ENCODE assay signal across 11 cellular contexts in the genomic region with DNA sequence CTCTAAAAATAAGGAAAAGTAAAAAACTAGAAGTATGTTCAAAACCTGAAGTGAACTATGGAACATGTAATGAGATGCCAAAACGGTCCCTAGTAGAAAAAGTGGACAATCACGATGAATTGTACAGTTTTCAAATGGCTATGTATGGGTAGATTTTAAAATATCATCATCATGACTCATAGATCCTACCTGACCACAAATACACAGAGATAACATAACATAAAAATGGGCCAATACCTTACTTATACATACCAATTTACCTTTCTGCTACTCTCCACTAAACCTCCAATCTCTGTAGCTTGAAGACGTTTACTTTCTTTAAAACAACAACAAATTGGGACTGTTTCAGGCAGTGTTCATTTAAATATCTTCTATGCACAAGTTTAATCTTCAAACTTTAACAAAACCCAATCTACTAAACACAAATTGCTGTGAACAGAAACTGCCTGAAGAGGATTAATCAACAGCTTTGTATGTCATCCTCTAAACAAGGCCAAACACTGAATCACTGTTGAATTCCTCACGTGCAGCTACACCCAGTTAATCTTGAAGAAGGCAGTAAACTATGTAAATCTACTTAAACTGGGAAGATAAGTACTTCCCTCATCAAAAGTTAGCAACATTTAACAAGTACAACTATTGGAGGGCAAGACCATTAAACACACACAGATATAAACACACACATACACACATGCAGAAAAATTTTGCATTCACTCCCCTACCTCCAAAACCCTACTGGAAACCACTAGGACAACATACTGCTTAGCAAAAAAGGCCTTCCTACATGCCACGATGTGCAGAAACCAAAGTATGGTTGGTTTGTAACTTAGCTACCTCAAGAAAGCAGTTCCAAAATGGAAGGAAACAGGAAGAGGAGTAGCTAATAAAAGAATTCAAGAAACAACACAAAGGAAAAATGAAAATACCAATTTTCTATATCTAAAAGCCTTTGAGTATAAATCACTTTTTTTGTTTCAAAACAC.
DNase-seq lines count a peak whose midpoint lies in the region; ATAC-seq, FAIRE-seq and TF ChIP-seq lines count a peak whose summit lies in the region.
"Had no signal": no experiment of that assay in that cellular context is flagged by ENCODE, and none has a peak within 500 bp of the region (broad histone marks: within the 10 kb centered on the region; RNA-seq: fewer than 3 reads in every experiment).

No MANE protein-coding gene starts in this region.

- peak overlapping the region; percentile 70 for H3K4me3 Mint-ChIP-seq in astrocyte (ENCODE audit: unreplicated experiment)
- no peak overlapping the region for H3K4me3 Mint-ChIP-seq in nephron progenitor cell

- H3K27me3 ChIP-seq in ACC112 (ENCODE audit: insufficient read depth, low read length) (no peaks in the 10 kb centered on the region), HAP-1 (ENCODE audit: low read depth) (no peaks in the 10 kb centered on the region), astrocyte (ENCODE audit: insufficient read depth, low read length) (no peaks in the 10 kb centered on the region), mesendoderm (ENCODE audit: insufficient read depth, low read length, poor library complexity) (no peaks in the 10 kb centered on the region), tibial artery (no peaks in the 10 kb centered on the region)

- no peak overlapping the region for H2BK15ac ChIP-seq in mesendoderm (replicated peaks; ENCODE audit: low read depth)

- H4K20me1 ChIP-seq in astrocyte (ENCODE audit: insufficient read depth, low read length): peaks cover 74% of the 10 kb centered on the region

- peak overlapping the region; percentile 44 for H3K4me2 ChIP-seq in astrocyte (ENCODE audit: low read length)
- no peak overlapping the region for H3K4me2 ChIP-seq in mesendoderm (ENCODE audit: low read length)

- no peaks in the 10 kb centered on the region for H3K9me3 Mint-ChIP-seq in astrocyte (ENCODE audit: unreplicated experiment)
- H3K9me3 Mint-ChIP-seq in nephron progenitor cell: no peaks in the 10 kb centered on the region

- H2BK120ac ChIP-seq in mesendoderm (ENCODE audit: low read depth, low read length): no peak overlapping the region

- H3K9ac ChIP-seq in astrocyte (ENCODE audit: low read length) (no peak overlapping the region), mesendoderm (ENCODE audit: low read length) (no peak overlapping the region)

- no peak overlapping the region for H2AFZ ChIP-seq in ACC112 (ENCODE audit: low read length, unreplicated experiment)
- H2AFZ ChIP-seq in astrocyte (ENCODE audit: low read depth, low read length): no peak overlapping the region

- in situ Hi-C loops in HAP-1 (cut with MboI; ENCODE audit: low sequenced_read_pairs): no loop called here

- no peak overlapping the region for H4K5ac ChIP-seq in mesendoderm (ENCODE audit: low read length)

- H2AK5ac ChIP-seq in mesendoderm (ENCODE audit: low read length): no peak overlapping the region

- ATAC-seq in GM19452 (IDR thresholded peaks at IDR 0.05; ENCODE audit: unreplicated experiment): no peak

- DNase-seq in HAP-1 (ENCODE audit: low spot score in 2 of 2): peak; percentile 28 to 75
- DNase-seq in astrocyte (ENCODE audit: low read depth): peak; percentile 79
- DNase-seq in mesendoderm: peak; percentile 80
- no peak for DNase-seq in nephron progenitor cell
- DNase-seq in tibial artery: no peak
- DNase-seq in SIG-M5 (lab: John Stamatoyannopoulos, UW): no peak
- DNase-seq: NCI-H1417; stimulated activated CD4-positive, alpha-beta T cell treated with anti-CD3 and anti-CD28 coated beads, Interleukin-15, amount 100 ng/mL, for 24 hours had no signal

- FAIRE-seq in astrocyte (lab: Jason Lieb, UNC): peak; percentile 87

- H3K36me3 Mint-ChIP-seq in astrocyte (ENCODE audit: low read depth, unreplicated experiment) (peaks cover 1% of the 10 kb centered on the region), nephron progenitor cell (ENCODE audit: low read depth) (no peaks in the 10 kb centered on the region)

- H3K4me1 ChIP-seq in ACC112 (ENCODE audit: control insufficient read depth, insufficient read depth, low read length, unreplicated experiment): peaks cover 68% of the 10 kb centered on the region
- H3K4me1 ChIP-seq in HAP-1: peaks cover 52% of the 10 kb centered on the region
- H3K4me1 ChIP-seq in astrocyte (ENCODE audit: insufficient read depth, low read length): peaks cover 27% of the 10 kb centered on the region
- H3K4me1 ChIP-seq in mesendoderm (ENCODE audit: control insufficient read depth, low read depth, low read length): peaks cover 15% of the 10 kb centered on the region
- H3K4me1 ChIP-seq in tibial artery: peaks cover 0 to 63% (median 17%) of the 10 kb centered on the region in 4 donors

- no peaks in the 10 kb centered on the region for H3K36me3 ChIP-seq in ACC112 (ENCODE audit: insufficient read depth, low read length)
- H3K36me3 ChIP-seq in HAP-1 (replicated peaks): no peaks in the 10 kb centered on the region
- H3K36me3 ChIP-seq in astrocyte (ENCODE audit: insufficient read depth, low read length): peaks cover 2% of the 10 kb centered on the region
- no peaks in the 10 kb centered on the region for H3K36me3 ChIP-seq in mesendoderm (ENCODE audit: control insufficient read depth, insufficient read depth, low read length)
- no peaks in the 10 kb centered on the region for H3K36me3 ChIP-seq in tibial artery

- H3K4me1 Mint-ChIP-seq in astrocyte (ENCODE audit: low read depth, unreplicated experiment) (peaks cover 42% of the 10 kb centered on the region), nephron progenitor cell (peaks cover 59% of the 10 kb centered on the region)

- H3K9me3 ChIP-seq in HAP-1 (no peaks in the 10 kb centered on the region), astrocyte (ENCODE audit: insufficient read depth, low read depth, low read length) (no peaks in the 10 kb centered on the region), tibial artery (no peaks in the 10 kb centered on the region)

- TF ChIP-seq CTCF in astrocyte (IDR thresholded peaks at IDR 0.05; ENCODE audit: insufficient read depth, low read depth, low read length) (no peak), nephron progenitor cell (IDR thresholded peaks at IDR 0.05) (no peak), tibial artery (IDR thresholded peaks at IDR 0.05) (no peak)

- peak overlapping the region; percentile 86 for H3K27ac ChIP-seq in ACC112 (ENCODE audit: low read depth, low read length)
- no peak overlapping the region for H3K27ac ChIP-seq in astrocyte (ENCODE audit: low read depth, low read length)
- no peak overlapping the region for H3K27ac ChIP-seq in mesendoderm (ENCODE audit: low read depth, low read length)
- peak overlapping the region in 1 of 2 donors; percentile 21 for H3K27ac ChIP-seq in tibial artery
- H3K27ac ChIP-seq: SK-N-MC had no signal

- no CpG with 5 or more reads among the region's 5 CpGs for WGBS in mesendoderm (ENCODE audit: extremely low coverage, insufficient coverage, low lambda C conversion rate)

- peak overlapping the region; percentile 85 for H3K4me3 ChIP-seq in ACC112 (ENCODE audit: low read depth, low read length)
- H3K4me3 ChIP-seq in HAP-1: no peak overlapping the region
- H3K4me3 ChIP-seq in astrocyte (ENCODE audit: insufficient read depth, low read depth, low read length): no peak overlapping the region
- no peak overlapping the region for H3K4me3 ChIP-seq in mesendoderm (ENCODE audit: low read length)
- H3K4me3 ChIP-seq in tibial artery: no peak overlapping the region
- H3K4me3 ChIP-seq: SK-N-MC had no signal

- H4K8ac ChIP-seq in mesendoderm (ENCODE audit: low read depth, low read length): no peak overlapping the region

- no peak overlapping the region for H2BK5ac ChIP-seq in mesendoderm (ENCODE audit: low read length)

- H3K79me2 ChIP-seq in ACC112 (ENCODE audit: control insufficient read depth, insufficient read depth, low read length, unreplicated experiment) (peaks cover 94% of the 10 kb centered on the region), astrocyte (ENCODE audit: insufficient read depth, low read length) (peaks cover 93% of the 10 kb centered on the region), mesendoderm (ENCODE audit: control insufficient read depth, insufficient read depth, low read length) (peaks cover 63% of the 10 kb centered on the region)

- no peak overlapping the region for H3K56ac ChIP-seq in mesendoderm (ENCODE audit: low read length)

- H3K23ac ChIP-seq in mesendoderm (ENCODE audit: low read length): no peak overlapping the region

- H3K27me3 Mint-ChIP-seq in astrocyte (ENCODE audit: low read depth, unreplicated experiment) (no peaks in the 10 kb centered on the region), nephron progenitor cell (ENCODE audit: low read depth, poor library complexity) (no peaks in the 10 kb centered on the region)

- intact Hi-C loops in tibial artery (cut with DNase I; ENCODE audit: low total_unique reads): loop anchor here (10.0 kb wide), 2 partner anchors 68 to 128 kb away; no protein-coding TSS in a partner anchor

- H3K4ac ChIP-seq in mesendoderm (ENCODE audit: low read depth, low read length): no peak overlapping the region

- no peak overlapping the region for H3K18ac ChIP-seq in mesendoderm (ENCODE audit: low read length)

- H3K79me1 ChIP-seq in mesendoderm (ENCODE audit: low read length): peaks cover 7% of the 10 kb centered on the region

- H3K27ac Mint-ChIP-seq in astrocyte (ENCODE audit: unreplicated experiment): peak overlapping the region; percentile 13
- H3K27ac Mint-ChIP-seq in nephron progenitor cell: no peak overlapping the region

Comparison
In these comparisons a context has a peak if more than half of its experiments do, and no peak if none do; other contexts are left out.
1. DNase-seq: peak in HAP-1 (2 of 2), astrocyte (single experiment) and mesendoderm (single experiment); none in nephron progenitor cell (single experiment), tibial artery (0 of 2) and SIG-M5 (single experiment).